Comparison of ENCODE assay signal across 12 cellular contexts in genomic region chr3:197541756-197542539, GRCh38. TPM values are rescaled to one million over a fixed set of nuclear protein-coding genes. Genes with fewer than 3 reads are reported as not detected.
DNase-seq lines count a peak whose midpoint lies in the region; TF ChIP-seq lines count a peak whose summit lies in the region.
"Had no signal": no experiment of that assay in that cellular context is flagged by ENCODE, and none has a peak within 500 bp of the region (broad histone marks: within the 10 kb centered on the region; RNA-seq: fewer than 3 reads in every experiment).

No MANE protein-coding gene starts in this region.

- peak; percentile 95 for DNase-seq in BE2C
- peak; percentile 74 to 93 for DNase-seq in NCI-H446 (lab: John Stamatoyannopoulos, UW)
- no peak for DNase-seq in esophagus squamous epithelium (lab: John Stamatoyannopoulos, UW)
- DNase-seq in middle frontal gyrus (ENCODE audit: extremely low spot score, low spot score), result peak; percentile 71
- no peak for DNase-seq in SIG-M5 treated with dmso at 0.1 percent for 504 hours (lab: John Stamatoyannopoulos, UW; ENCODE audit: unreplicated experiment)
- DNase-seq in erythroblast (lab: John Stamatoyannopoulos, UW), result no peak
- DNase-seq in HuH-7 (ENCODE audit: low spot score), result no peak
- no peak for DNase-seq in CD4-positive, alpha-beta memory T cell
- DNase-seq: colonic mucosa, NCI-H1105 treated with DMSO at 0.1 percent for 48 hours had no signal

- peak overlapping the region; percentile 24 to 92 (median 82) for H3K27ac ChIP-seq in esophagus squamous epithelium
- no peak overlapping the region for H3K27ac ChIP-seq in CD4-positive, alpha-beta memory T cell (ENCODE audit: low read depth, low read length)
- H3K27ac ChIP-seq: upper lobe of left lung, VCaP had no signal

- H3K27me3 Mint-ChIP-seq in CD4-positive, alpha-beta memory T cell, result no peaks in the 10 kb centered on the region

- H3K36me3 ChIP-seq in BE2C, result peaks cover 3% of the 10 kb centered on the region; the same call in 1 of the 2 replicates
- peaks cover 0 to 52% (median 0%) of the 10 kb centered on the region in 3 donors for H3K36me3 ChIP-seq in esophagus squamous epithelium
- H3K36me3 ChIP-seq in CD4-positive, alpha-beta memory T cell (ENCODE audit: insufficient read depth, low read length), result peaks cover 7% of the 10 kb centered on the region
- H3K36me3 ChIP-seq: colonic mucosa, upper lobe of left lung had no signal

- H3K27ac Mint-ChIP-seq in CD4-positive, alpha-beta memory T cell, result peak overlapping the region in 1 of 7 donors; percentile 35

- H3K4me1 ChIP-seq in BE2C (no peaks in the 10 kb centered on the region; the same call in none of the 2 replicates), esophagus squamous epithelium (peaks cover 15 to 56% (median 29%) of the 10 kb centered on the region in 3 donors)
- no peaks in the 10 kb centered on the region for H3K4me1 ChIP-seq in CD4-positive, alpha-beta memory T cell (ENCODE audit: insufficient read depth, low read length)
- H3K4me1 ChIP-seq: colonic mucosa had no signal

- H3K36me3 Mint-ChIP-seq in CD4-positive, alpha-beta memory T cell, result peaks cover 33 to 38% of the 10 kb centered on the region in 2 donors

- peak overlapping the region; percentile 37 for H3K4me3 ChIP-seq in BE2C (ENCODE audit: low read depth, low read length)
- H3K4me3 ChIP-seq in esophagus squamous epithelium, result no peak overlapping the region
- no peak overlapping the region for H3K4me3 ChIP-seq in CD4-positive, alpha-beta memory T cell (ENCODE audit: low read length in 2 of 2)
- H3K4me3 ChIP-seq: colonic mucosa, upper lobe of left lung had no signal

- CTCF ChIA-PET in CD4-positive, alpha-beta memory T cell (lab: Charles Lee; ENCODE audit: partially characterized antibody), result no interaction called here

- no peak for TF ChIP-seq POLR2A in esophagus squamous epithelium (IDR thresholded peaks at IDR 0.05)
- no peak for TF ChIP-seq POLR2A in erythroblast (IDR thresholded peaks at IDR 0.05; ENCODE audit: low read length)

- intact Hi-C loops in esophagus squamous epithelium (cut with DNase I), result no loop called here
- intact Hi-C loops in CD4-positive, alpha-beta memory T cell (cut with micrococcal nuclease), result no loop called here

- POLR2A ChIA-PET in CD4-positive, alpha-beta memory T cell (lab: Charles Lee; ENCODE audit: partially characterized antibody), result no interaction called here

- H3K9me3 ChIP-seq in BE2C, result no peaks in the 10 kb centered on the region
- no peaks in the 10 kb centered on the region for H3K9me3 ChIP-seq in esophagus squamous epithelium
- H3K9me3 ChIP-seq in CD4-positive, alpha-beta memory T cell (ENCODE audit: control insufficient read depth in 1 of 2, low read length in 2 of 2), result no peaks in the 10 kb centered on the region
- H3K9me3 ChIP-seq: colonic mucosa, upper lobe of left lung had no signal

- no peak for TF ChIP-seq CTCF in BE2C (IDR thresholded peaks at IDR 0.05; ENCODE audit: low read depth, low read length)
- no peak for TF ChIP-seq CTCF in esophagus squamous epithelium (IDR thresholded peaks at IDR 0.05)

- no peak overlapping the region for H3K4me3 Mint-ChIP-seq in CD4-positive, alpha-beta memory T cell

- WGBS in esophagus squamous epithelium, 2 donors, result 55 to 65% methylated on average over 10 to 13 of the region's 13 CpGs

- no peaks in the 10 kb centered on the region for H3K4me1 Mint-ChIP-seq in CD4-positive, alpha-beta memory T cell

- H3K27me3 ChIP-seq in BE2C, result no peaks in the 10 kb centered on the region
- H3K27me3 ChIP-seq in esophagus squamous epithelium, result no peaks in the 10 kb centered on the region
- no peaks in the 10 kb centered on the region for H3K27me3 ChIP-seq in CD4-positive, alpha-beta memory T cell (ENCODE audit: insufficient read depth, low read length)
- H3K27me3 ChIP-seq: colonic mucosa, upper lobe of left lung had no signal

- no peaks in the 10 kb centered on the region for H3K9me3 Mint-ChIP-seq in CD4-positive, alpha-beta memory T cell

RNA-seq across cellular contexts. Expression of gene BDH1, which starts 13.8 kb away (rescaled TPM):
- polyA plus RNA-seq in BE2C (2012; ENCODE audit: insufficient read depth, insufficient read length, low read depth), result 19.5 TPM
- 10 to 100 TPM; 44.4 to 60.6 (median 52.2) TPM for total RNA-seq in esophagus squamous epithelium
- 10 to 100 TPM; 60.9 to 61.1 TPM for total RNA-seq in CD4-positive, alpha-beta memory T cell
- 10 to 100 TPM; 22.3 to 25.2 TPM for polyA plus RNA-seq in CD4-positive, alpha-beta memory T cell

Comparison
In these comparisons a context has a peak if more than half of its experiments do, and no peak if none do; other contexts are left out.
1. DNase-seq: peak in BE2C (single experiment), NCI-H446 (2 of 2) and middle frontal gyrus (single experiment); none in esophagus squamous epithelium (single experiment), SIG-M5 treated with dmso at 0.1 percent for 504 hours (single experiment), erythroblast (0 of 2), HuH-7 (single experiment) and CD4-positive, alpha-beta memory T cell (0 of 5).